ENCODE assay signal across 19 cellular contexts in the genomic region with DNA sequence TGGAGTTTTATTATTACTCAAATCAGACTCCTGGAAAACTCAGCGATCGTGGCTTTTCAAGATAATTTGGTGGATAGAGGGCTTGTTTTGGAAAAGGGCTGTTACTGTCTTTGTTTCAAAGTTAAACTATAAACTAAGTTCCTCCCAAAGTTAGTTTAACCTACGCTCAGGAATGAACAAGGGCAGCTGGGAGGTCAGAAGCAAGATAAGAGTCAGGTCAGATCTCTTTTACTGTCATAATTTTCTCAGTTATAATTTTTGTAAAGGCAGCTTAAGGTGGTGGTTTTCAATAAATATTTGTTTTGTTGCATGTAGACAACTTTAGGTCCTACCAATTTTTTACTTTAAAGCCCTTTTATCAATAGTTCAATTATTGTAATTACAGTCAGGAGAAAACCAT. TPM values are rescaled to one million over a fixed set of nuclear protein-coding genes. Genes with fewer than 3 reads are reported as not detected.
A peak's percentile ranks its signal among the peaks of the same experiment; 100 is the strongest.
DNase-seq lines count a peak whose midpoint lies in the region; ATAC-seq, FAIRE-seq and TF ChIP-seq lines count a peak whose summit lies in the region.
"Had no signal": no experiment of that assay in that cellular context is flagged by ENCODE, and none has a peak within 500 bp of the region (broad histone marks: within the 10 kb centered on the region; RNA-seq: fewer than 3 reads in every experiment).

No MANE protein-coding gene starts in this region.

- H4K20me1 ChIP-seq in endothelial cell of umbilical vein (replicated peaks; ENCODE audit: control insufficient read depth, extremely low read depth, insufficient read depth, low read length) (no peaks in the 10 kb centered on the region), osteoblast (ENCODE audit: insufficient read depth, low read length) (no peaks in the 10 kb centered on the region)

- no peak for FAIRE-seq in endothelial cell of umbilical vein (lab: Jason Lieb, UNC)

- H3K4me3 Mint-ChIP-seq in endothelial cell (ENCODE audit: unreplicated experiment), result no peak overlapping the region
- H3K4me3 Mint-ChIP-seq in activated CD8-positive, alpha-beta T cell treated with anti-CD3 and anti-CD28 coated beads for 36 hours, result no peak overlapping the region

- dilution Hi-C loops in endothelial cell of umbilical vein (cut with MboI; ENCODE audit: extremely low pct_ligation_motif_present, low sequenced_read_pairs), result no loop called here

- H3K9me1 ChIP-seq in endothelial cell of umbilical vein (replicated peaks; ENCODE audit: control insufficient read depth, extremely low read depth, insufficient read depth, low read length), result no peaks in the 10 kb centered on the region

- intact Hi-C loops in heart right ventricle (cut with DNase I), result no loop called here
- intact Hi-C loops in endothelial cell of umbilical vein (cut with micrococcal nuclease), result no loop called here
- intact Hi-C loops in stomach (cut with DNase I; ENCODE audit: low total_unique reads), result no loop called here
- intact Hi-C loops in activated CD8-positive, alpha-beta T cell treated with anti-CD3 and anti-CD28 coated beads for 36 hours (cut with micrococcal nuclease), result no loop called here

- H3K27ac ChIP-seq in cardiac muscle cell (peak overlapping the region; percentile 65), heart right ventricle (peak overlapping the region in 5 of 10 donors; percentile 36 to 55 (median 37)), endothelial cell of umbilical vein (ENCODE audit: insufficient read depth, low read depth, low read length) (peak overlapping the region; percentile 61), neutrophil (peak overlapping the region; percentile 60), stomach (peak overlapping the region in 3 of 5 donors; percentile 23 to 36 (median 26)), osteoblast (ENCODE audit: low read depth, low read length) (no peak overlapping the region)
- H3K27ac ChIP-seq: 22Rv1; BLaER1 treated with 17β-estradiol and CSF1 and Interleukin-3, amounts not matched to agents 10 nM and 100 nM; RWPE1 had no signal

- no peaks in the 10 kb centered on the region for H3K9me3 Mint-ChIP-seq in endothelial cell (ENCODE audit: unreplicated experiment)
- H3K9me3 Mint-ChIP-seq in activated CD8-positive, alpha-beta T cell treated with anti-CD3 and anti-CD28 coated beads for 36 hours, result no peaks in the 10 kb centered on the region

- CTCF ChIA-PET in endothelial cell of umbilical vein (lab: Charles Lee), result interaction anchor here (0.7 to 3.8 kb wide), 4 partner anchors 13 to 48 kb away, joined by 3 to 15 read pairs (median 5); no protein-coding TSS in a partner anchor
- CTCF ChIA-PET in activated CD8-positive, alpha-beta T cell treated with anti-CD3 and anti-CD28 coated beads for 36 hours (lab: Charles Lee), result interaction anchor here (0.8 to 1.2 kb wide), 2 partner anchors 9 to 43 kb away, joined by 3 read pairs; no protein-coding TSS in a partner anchor

- H3K36me3 Mint-ChIP-seq in endothelial cell (ENCODE audit: low read depth, unreplicated experiment), result peaks cover 19% of the 10 kb centered on the region
- peaks cover 20% of the 10 kb centered on the region for H3K36me3 Mint-ChIP-seq in activated CD8-positive, alpha-beta T cell treated with anti-CD3 and anti-CD28 coated beads for 36 hours (ENCODE audit: low read depth)

- no peak overlapping the region for H3K9ac ChIP-seq in endothelial cell of umbilical vein (replicated peaks; ENCODE audit: extremely low read depth, insufficient read depth, low read length)
- H3K9ac ChIP-seq: BLaER1 treated with 17β-estradiol and CSF1 and Interleukin-3, amounts not matched to agents 10 nM and 100 nM had no signal

- TF ChIP-seq POLR2A in endothelial cell of umbilical vein (IDR thresholded peaks at IDR 0.05; ENCODE audit: low read depth, low read length) (no peak), stomach (IDR thresholded peaks at IDR 0.05) (no peak)

- H3K27me3 ChIP-seq in cardiac muscle cell (no peaks in the 10 kb centered on the region), heart right ventricle (no peaks in the 10 kb centered on the region), endothelial cell of umbilical vein (ENCODE audit: control insufficient read depth in 2 of 2, insufficient read depth in 2 of 2, low read length in 2 of 2) (no peaks in the 10 kb centered on the region), neutrophil (no peaks in the 10 kb centered on the region), stomach (no peaks in the 10 kb centered on the region), osteoblast (ENCODE audit: insufficient read depth, low read length) (no peaks in the 10 kb centered on the region)
- H3K27me3 ChIP-seq: BLaER1 treated with 17β-estradiol and CSF1 and Interleukin-3, amounts not matched to agents 10 nM and 100 nM had no signal

- WGBS in heart right ventricle, 2 donors, result 88 to 92% methylated on average over 3 of the region's 3 CpGs
- WGBS in stomach, 5 donors, result 43 to 68% (median 46%) methylated on average over 3 of the region's 3 CpGs

- DNase-seq in cardiac muscle cell (ENCODE audit: low read depth in 1 of 2, low spot score in 1 of 2), result no peak
- no peak for DNase-seq in heart right ventricle
- DNase-seq in endothelial cell of umbilical vein (ENCODE audit: low read depth, low spot score), result no peak
- DNase-seq in stomach, result no peak
- DNase-seq in endothelial cell (ENCODE audit: low spot score), result no peak
- DNase-seq in osteoblast (ENCODE audit: insufficient read length, low spot score, missing footprints), result no peak
- no peak for DNase-seq in activated CD8-positive, alpha-beta T cell treated with anti-CD3 and anti-CD28 coated beads for 36 hours
- DNase-seq: ACHN, KG1, NCI-H1092, NCI-H1436, NCI-H187 treated with DMSO at 0.1 percent for 48 hours, NCI-H2227 treated with DMSO at 0.1 percent for 48 hours, NCI-H510A had no signal

- POLR2A ChIA-PET in endothelial cell of umbilical vein (lab: Charles Lee), result interaction anchor here (0.6 to 0.8 kb wide), 2 partner anchors 26 to 243 kb away, joined by 3 to 4 read pairs; partner anchors contain the start of gene PNRC1
- POLR2A ChIA-PET in activated CD8-positive, alpha-beta T cell treated with anti-CD3 and anti-CD28 coated beads for 36 hours (lab: Charles Lee), result interaction anchor here (1.0 kb wide), 1 partner anchor 36 kb away, joined by 3 read pairs; no protein-coding TSS in a partner anchor

- no peaks in the 10 kb centered on the region for H3K79me2 ChIP-seq in endothelial cell of umbilical vein (ENCODE audit: control insufficient read depth, insufficient read depth, low read length)
- no peaks in the 10 kb centered on the region for H3K79me2 ChIP-seq in osteoblast (ENCODE audit: insufficient read depth, low read length)

- H3K4me1 Mint-ChIP-seq in endothelial cell (ENCODE audit: unreplicated experiment), result no peaks in the 10 kb centered on the region
- H3K4me1 Mint-ChIP-seq in activated CD8-positive, alpha-beta T cell treated with anti-CD3 and anti-CD28 coated beads for 36 hours (ENCODE audit: low read depth), result peaks cover 6% of the 10 kb centered on the region

- H3K4me2 ChIP-seq in endothelial cell of umbilical vein (ENCODE audit: insufficient read depth, low read length) (peak overlapping the region; percentile 57), osteoblast (ENCODE audit: insufficient read depth, low read length) (no peak overlapping the region)

- no peak overlapping the region for H3K4me3 ChIP-seq in cardiac muscle cell
- no peak overlapping the region for H3K4me3 ChIP-seq in heart right ventricle
- no peak overlapping the region for H3K4me3 ChIP-seq in endothelial cell of umbilical vein (replicated peaks in 1 of 3; ENCODE audit: insufficient read depth in 1 of 3, low read depth in 1 of 3, low read length in 3 of 3)
- no peak overlapping the region for H3K4me3 ChIP-seq in neutrophil (ENCODE audit: low read depth in 1 of 2, low read length in 1 of 2)
- H3K4me3 ChIP-seq in stomach, result no peak overlapping the region
- no peak overlapping the region for H3K4me3 ChIP-seq in osteoblast (ENCODE audit: insufficient read depth, low read length)
- H3K4me3 ChIP-seq: BLaER1 treated with 17β-estradiol and CSF1 and Interleukin-3, amounts not matched to agents 10 nM and 100 nM had no signal

- H3K4me1 ChIP-seq in cardiac muscle cell (ENCODE audit: low read depth) (peaks cover 8% of the 10 kb centered on the region), heart right ventricle (peaks cover 0 to 42% (median 17%) of the 10 kb centered on the region in 9 donors), endothelial cell of umbilical vein (ENCODE audit: control insufficient read depth, extremely low read depth, insufficient read depth, low read length) (peaks cover 25% of the 10 kb centered on the region), neutrophil (ENCODE audit: control insufficient read depth in 1 of 2, insufficient read depth in 1 of 2, low read depth in 1 of 2, low read length in 1 of 2) (peaks cover 40 to 46% of the 10 kb centered on the region in 2 experiments), stomach (peaks cover 0 to 29% (median 6%) of the 10 kb centered on the region in 4 donors), osteoblast (ENCODE audit: insufficient read depth, low read length) (no peaks in the 10 kb centered on the region)

- H3K27me3 Mint-ChIP-seq in endothelial cell (ENCODE audit: unreplicated experiment), result no peaks in the 10 kb centered on the region
- H3K27me3 Mint-ChIP-seq in activated CD8-positive, alpha-beta T cell treated with anti-CD3 and anti-CD28 coated beads for 36 hours, result no peaks in the 10 kb centered on the region

- no peak for ATAC-seq in heart right ventricle
- no peak for ATAC-seq in activated CD8-positive, alpha-beta T cell treated with anti-CD3 and anti-CD28 coated beads for 36 hours

- TF ChIP-seq EP300 in stomach (IDR thresholded peaks at IDR 0.05), result no peak

- H2AFZ ChIP-seq in endothelial cell of umbilical vein (ENCODE audit: low read depth, low read length), result no peak overlapping the region
- H2AFZ ChIP-seq in osteoblast (ENCODE audit: low read length), result no peak overlapping the region

- no peaks in the 10 kb centered on the region for H3K9me3 ChIP-seq in cardiac muscle cell (ENCODE audit: low read depth)
- peaks cover 0 to 10% (median 0%) of the 10 kb centered on the region in 11 donors for H3K9me3 ChIP-seq in heart right ventricle
- H3K9me3 ChIP-seq in endothelial cell of umbilical vein (replicated peaks; ENCODE audit: control insufficient read depth, insufficient read depth, low read length), result no peaks in the 10 kb centered on the region
- H3K9me3 ChIP-seq in neutrophil, result no peaks in the 10 kb centered on the region
- H3K9me3 ChIP-seq in stomach, result no peaks in the 10 kb centered on the region
- no peaks in the 10 kb centered on the region for H3K9me3 ChIP-seq in osteoblast (ENCODE audit: low read depth, low read length)

- no peak for TF ChIP-seq CTCF in cardiac muscle cell (IDR thresholded peaks at IDR 0.05; ENCODE audit: low read depth, low read length)
- no peak for TF ChIP-seq CTCF in heart right ventricle (IDR thresholded peaks at IDR 0.05)
- no peak for TF ChIP-seq CTCF in endothelial cell of umbilical vein (IDR thresholded peaks at IDR 0.05; ENCODE audit: extremely low read depth in 1 of 2, insufficient read depth in 1 of 2, low read depth in 1 of 2, low read length in 2 of 2)
- no peak for TF ChIP-seq CTCF in neutrophil (IDR thresholded peaks at IDR 0.05)
- TF ChIP-seq CTCF in stomach (IDR thresholded peaks at IDR 0.05), result no peak
- no peak for TF ChIP-seq CTCF in endothelial cell (IDR thresholded peaks at IDR 0.05; ENCODE audit: unreplicated experiment)
- TF ChIP-seq CTCF in osteoblast (IDR thresholded peaks at IDR 0.05; ENCODE audit: extremely low read depth, low read depth, low read length), result no peak
- no peak for TF ChIP-seq CTCF in activated CD8-positive, alpha-beta T cell treated with anti-CD3 and anti-CD28 coated beads for 36 hours (IDR thresholded peaks at IDR 0.05)

- H3K27ac Mint-ChIP-seq in endothelial cell (ENCODE audit: unreplicated experiment), result no peak overlapping the region
- no peak overlapping the region for H3K27ac Mint-ChIP-seq in activated CD8-positive, alpha-beta T cell treated with anti-CD3 and anti-CD28 coated beads for 36 hours

- H3K36me3 ChIP-seq in cardiac muscle cell (peaks cover 24% of the 10 kb centered on the region), heart right ventricle (peaks cover 0 to 53% (median 17%) of the 10 kb centered on the region in 9 donors), endothelial cell of umbilical vein (ENCODE audit: control insufficient read depth in 2 of 2, extremely low read depth in 1 of 2, insufficient read depth in 2 of 2, low read length in 2 of 2) (peaks cover 0 to 14% of the 10 kb centered on the region in 2 experiments), neutrophil (peaks cover 36% of the 10 kb centered on the region), stomach (peaks cover 0 to 57% (median 37%) of the 10 kb centered on the region in 4 donors), osteoblast (ENCODE audit: insufficient read depth, low read length) (peaks cover 15% of the 10 kb centered on the region)

- BruUV-seq in endothelial cell of umbilical vein (replicated peaks; lab: Mats Ljungman, UMichigan), result no TSS peak

RNA-seq across cellular contexts. Expression of gene GABRR2, which starts 9.2 kb away (rescaled TPM):
- total RNA-seq in cardiac muscle cell (0.39 and 0.83 TPM in 2 replicates), heart right ventricle (1 to 10 TPM in 1 of 10 donors, under 1 TPM in 6, not detected in 3; 0.14 to 1.2 (median 0.29) TPM), endothelial cell of umbilical vein (2.5 and 3.6 TPM in 2 replicates), stomach (1 to 10 TPM in 1 of 5 donors, under 1 TPM in 1, not detected in 3; 0.73 to 7.6 TPM), endothelial cell (ENCODE audit: unreplicated experiment) (0.36 TPM), osteoblast (not detected in 2 replicates)
- polyA plus RNA-seq in cardiac muscle cell (0.31 and 0.50 TPM in 2 replicates), heart right ventricle (under 1 TPM; 0.45 to 0.80 TPM), endothelial cell of umbilical vein (1.4 TPM in 2 replicates), stomach (under 1 TPM in 1 of 3 donors, not detected in 2; 0.15 TPM)
- 0.22 and 0.32 TPM in 2 replicates for polyA plus RNA-seq in endothelial cell of umbilical vein (2011; cell fraction: cytosol; rRNA removed)
- polyA plus RNA-seq in endothelial cell of umbilical vein (2011; cell fraction: nucleus; rRNA removed), result 13.3 and 16.4 TPM in 2 replicates
- polyA plus RNA-seq in endothelial cell of umbilical vein (2012), result 0.44 TPM in 2 replicates
- 1.8 and 5.5 TPM in 2 replicates for polyA minus RNA-seq in endothelial cell of umbilical vein
- polyA minus RNA-seq in endothelial cell of umbilical vein (2011; cell fraction: cytosol; rRNA and poly(A)+ RNA removed), result not detected
- 2.6 and 4.1 TPM in 2 replicates for polyA minus RNA-seq in endothelial cell of umbilical vein (2011; cell fraction: nucleus; rRNA and poly(A)+ RNA removed)
- under 1 TPM; 0.20 to 0.40 TPM for total RNA-seq in activated CD8-positive, alpha-beta T cell treated with anti-CD3 and anti-CD28 coated beads for 36 hours
- total RNA-seq: HT-29 had no signal

RNA-seq across cellular contexts. Expression of gene UBE2J1, which starts 28.2 kb away (rescaled TPM):
- total RNA-seq in cardiac muscle cell (17.9 and 19.8 TPM in 2 replicates), heart right ventricle (10 to 100 TPM in 9 of 10 donors, 1 to 10 TPM in 1; 9.9 to 23.9 (median 14.1) TPM), endothelial cell of umbilical vein (84.9 and 96.6 TPM in 2 replicates), stomach (10 to 100 TPM in 4 of 5 donors, 1 to 10 TPM in 1; 5.2 to 58.6 (median 12.5) TPM), endothelial cell (ENCODE audit: unreplicated experiment) (43.7 TPM), osteoblast (44.5 and 45.7 TPM in 2 replicates)
- polyA plus RNA-seq in cardiac muscle cell (26.4 and 28.7 TPM in 2 replicates), heart right ventricle (10 to 100 TPM; 13.7 to 15.0 TPM), endothelial cell of umbilical vein (36.3 and 44.4 TPM in 2 replicates), stomach (10 to 100 TPM; 17.7 to 48.7 (median 30.3) TPM)
- polyA plus RNA-seq in endothelial cell of umbilical vein (2011; cell fraction: cytosol; rRNA removed), result 40.5 and 45.2 TPM in 2 replicates
- 38.4 and 45.2 TPM in 2 replicates for polyA plus RNA-seq in endothelial cell of umbilical vein (2011; cell fraction: nucleus; rRNA removed)
- polyA plus RNA-seq in endothelial cell of umbilical vein (2012), result 31.7 and 47.9 TPM in 2 replicates
- polyA minus RNA-seq in endothelial cell of umbilical vein, result 47.2 and 53.7 TPM in 2 replicates
- polyA minus RNA-seq in endothelial cell of umbilical vein (2011; cell fraction: cytosol; rRNA and poly(A)+ RNA removed), result 13.6 TPM
- 40.8 and 51.1 TPM in 2 replicates for polyA minus RNA-seq in endothelial cell of umbilical vein (2011; cell fraction: nucleus; rRNA and poly(A)+ RNA removed)
- total RNA-seq in activated CD8-positive, alpha-beta T cell treated with anti-CD3 and anti-CD28 coated beads for 36 hours, result 10 to 100 TPM; 23.2 to 24.6 TPM
